Comparison of ENCODE assay signal across 9 cellular contexts in the genomic region with DNA sequence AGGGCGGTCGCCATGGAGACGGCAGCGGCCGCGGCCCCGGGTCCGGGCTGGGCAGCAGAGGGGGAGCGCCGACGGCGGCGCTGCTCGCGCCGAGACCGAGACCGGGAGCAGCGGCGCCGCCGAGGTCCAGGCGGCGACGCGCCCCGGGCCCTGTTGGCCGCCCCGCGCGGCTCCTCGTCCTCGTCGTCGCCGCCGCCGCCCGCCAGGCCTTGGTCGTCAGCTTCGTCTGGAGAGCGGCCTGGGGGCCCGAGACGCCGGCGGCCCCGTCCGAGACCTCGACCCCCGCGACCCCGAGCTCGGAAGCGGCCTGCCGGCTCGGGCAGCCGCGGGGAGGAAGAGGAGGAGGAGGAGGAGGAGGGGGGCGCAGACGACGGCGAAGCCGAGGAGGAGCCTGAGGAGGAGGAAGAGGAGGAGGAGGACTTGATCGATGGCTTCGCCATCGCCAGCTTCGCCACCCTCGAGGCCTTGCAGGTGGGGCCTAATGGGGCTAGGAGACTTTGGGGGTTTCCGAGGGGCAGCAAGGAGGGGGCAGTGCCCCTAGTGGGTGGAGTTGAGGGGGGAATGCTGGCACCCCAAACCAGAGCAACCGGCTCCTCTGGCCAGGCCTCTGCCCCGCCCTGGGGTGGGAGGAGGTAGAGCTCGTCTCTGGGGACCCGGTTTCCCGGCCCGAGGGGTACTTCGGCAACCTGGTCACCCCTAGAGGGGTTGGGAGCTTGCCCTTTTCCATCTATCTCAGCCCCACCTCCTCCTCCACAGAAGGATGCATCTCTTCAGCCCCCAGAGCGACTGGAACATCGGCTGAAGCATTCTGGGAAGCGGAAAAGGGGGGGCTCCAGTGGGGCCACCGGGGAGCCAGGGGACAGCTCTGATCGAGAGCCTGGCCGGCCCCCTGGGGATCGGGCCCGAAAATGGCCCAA.
DNase-seq lines count a peak whose midpoint lies in the region; FAIRE-seq and TF ChIP-seq lines count a peak whose summit lies in the region.
"Had no signal": no experiment of that assay in that cellular context is flagged by ENCODE, and none has a peak within 500 bp of the region (broad histone marks: within the 10 kb centered on the region; RNA-seq: fewer than 3 reads in every experiment).

No MANE protein-coding gene starts in this region.

- DNase-seq in GM19239 (ENCODE audit: insufficient read length, low spot score) (no peak), SK-N-MC (ENCODE audit: low read depth, low spot score) (no peak), astrocyte of the spinal cord (ENCODE audit: low read depth, low spot score) (peak; percentile 8), iPS-NIHi7 (ENCODE audit: extremely low spot score) (peak; percentile 57), GM13976 (ENCODE audit: low spot score) (no peak), putamen (ENCODE audit: low spot score) (no peak), dedifferentiated amniotic fluid mesenchymal stem cell (ENCODE audit: extremely low spot score) (no peak)
- DNase-seq in stimulated activated CD4-positive, alpha-beta T cell treated with anti-CD3 and anti-CD28 coated beads, Interleukin-2, amount 100 ng/mL, for 48 hours, result peak; percentile 24 to 32

- in situ Hi-C loops in astrocyte of the spinal cord (cut with HindIII; ENCODE audit: low sequenced_read_pairs), result no loop called here
- in situ Hi-C loops in GM13976 (cut with MboI; ENCODE audit: low sequenced_read_pairs, unreplicated experiment), result no loop called here

- H3K4me3 ChIP-seq in SK-N-MC, result peak overlapping the region; percentile 96
- H3K4me3 ChIP-seq in astrocyte of the spinal cord (ENCODE audit: low read depth, low read length), result peak overlapping the region; percentile 91

- TF ChIP-seq CTCF in astrocyte of the spinal cord (IDR thresholded peaks at IDR 0.05; ENCODE audit: low read depth, low read length) (no peak), GM13976 (IDR thresholded peaks at IDR 0.05; ENCODE audit: borderline replicate concordance, control extremely low read depth, extremely low read depth, insufficient read depth, missing control alignments) (no peak)

- H3K36me3 ChIP-seq in SK-N-MC (ENCODE audit: insufficient read depth, low read length), result peaks cover 43% of the 10 kb centered on the region

- peak; percentile 57 for FAIRE-seq in GM19239 (lab: Jason Lieb, UNC)
- FAIRE-seq: endometrium had no signal

- peak overlapping the region; percentile 97 for H3K9ac ChIP-seq in SK-N-MC (ENCODE audit: insufficient read length)

- peak overlapping the region; percentile 99 for H3K27ac ChIP-seq in SK-N-MC

- no peaks in the 10 kb centered on the region for H3K9me3 ChIP-seq in SK-N-MC (ENCODE audit: low read depth, low read length)

Comparison
In these comparisons a context has a peak if more than half of its experiments do, and no peak if none do; other contexts are left out.
1. DNase-seq: peak in astrocyte of the spinal cord (single experiment), iPS-NIHi7 (single experiment) and stimulated activated CD4-positive, alpha-beta T cell treated with anti-CD3 and anti-CD28 coated beads, Interleukin-2, amount 100 ng/mL, for 48 hours (2 of 2); none in GM19239 (single experiment), SK-N-MC (single experiment), GM13976 (single experiment), putamen (single experiment) and dedifferentiated amniotic fluid mesenchymal stem cell (single experiment).